ENCODE assay signal across 8 cellular contexts in the genomic region with DNA sequence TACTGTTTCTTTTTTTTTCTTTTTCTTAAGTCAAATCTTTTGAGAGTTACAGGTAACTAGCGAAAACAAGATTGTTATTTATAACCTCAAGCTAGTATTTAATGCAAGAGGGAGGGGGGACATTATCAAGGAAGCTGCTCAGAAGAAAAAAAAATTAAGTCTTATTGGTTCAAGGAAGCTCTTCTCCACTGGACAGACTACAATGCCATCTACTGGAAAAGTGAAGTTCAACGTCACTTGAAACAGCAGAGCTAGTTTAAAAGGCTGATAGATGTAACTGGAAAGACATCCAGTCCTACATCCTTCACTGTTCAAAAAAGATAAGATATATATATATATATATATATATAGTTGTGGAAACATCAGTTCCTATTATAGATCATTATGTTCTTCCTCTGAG.
DNase-seq lines count a peak whose midpoint lies in the region; ATAC-seq and TF ChIP-seq lines count a peak whose summit lies in the region.

No MANE protein-coding gene starts in this region.

- H2BK15ac ChIP-seq in H9 (ENCODE audit: low read depth, low read length), result no peak overlapping the region

- H4K8ac ChIP-seq in H9 (replicated peaks; ENCODE audit: insufficient read length, low read depth, low read length), result no peak overlapping the region

- no peak overlapping the region for H2BK20ac ChIP-seq in H9 (ENCODE audit: low read depth, low read length, poor library complexity, severe bottlenecking)

- no peak overlapping the region for H3K9ac ChIP-seq in H9 (ENCODE audit: extremely low read depth, insufficient read length, low read length)

- WGBS in H9 (ENCODE audit: extremely low coverage, insufficient read length, low lambda C conversion rate), result no CpG with 5 or more reads among the region's 2 CpGs

- no peak overlapping the region for H2BK5ac ChIP-seq in H9 (ENCODE audit: insufficient read length, low read length)

- no peak overlapping the region for H3K27ac Mint-ChIP-seq in H9
- H3K27ac Mint-ChIP-seq in activated CD8-positive, alpha-beta T cell treated with anti-CD3 and anti-CD28 coated beads, Interleukin-2, amount 10 ng/mL, durations not matched to agents 7 days and 5 days, result no peak overlapping the region

- H3K4me2 ChIP-seq in H9 (ENCODE audit: insufficient read depth, insufficient read length, low read length), result no peak overlapping the region

- H2AK5ac ChIP-seq in H9 (ENCODE audit: insufficient read length, low read length), result no peak overlapping the region

- no peak for ATAC-seq in HG03439 (IDR thresholded peaks at IDR 0.05; ENCODE audit: unreplicated experiment)
- no peak for ATAC-seq in HG03139 (IDR thresholded peaks at IDR 0.05; ENCODE audit: unreplicated experiment)
- no peak for ATAC-seq in activated CD8-positive, alpha-beta T cell treated with anti-CD3 and anti-CD28 coated beads, Interleukin-2, amount 10 ng/mL, durations not matched to agents 7 days and 5 days

- H3K4ac ChIP-seq in H9 (ENCODE audit: low read depth, low read length), result no peak overlapping the region

- no peaks in the 10 kb centered on the region for H3K27me3 Mint-ChIP-seq in H9 (ENCODE audit: low read depth)
- no peaks in the 10 kb centered on the region for H3K27me3 Mint-ChIP-seq in activated CD8-positive, alpha-beta T cell treated with anti-CD3 and anti-CD28 coated beads, Interleukin-2, amount 10 ng/mL, durations not matched to agents 7 days and 5 days (ENCODE audit: low read depth)

- peak; percentile 69 for TF ChIP-seq CTCF in AG09309 (IDR thresholded peaks at IDR 0.05; ENCODE audit: control insufficient read depth, insufficient read depth, low read depth, low read length, missing control alignments)
- peak; percentile 68 for TF ChIP-seq CTCF in H9 (conservative IDR thresholded peaks at IDR 0.05)
- TF ChIP-seq CTCF in cardiac fibroblast (IDR thresholded peaks at IDR 0.05; ENCODE audit: low read depth, low read length), result peak; percentile 61

- H3K4me3 ChIP-seq in AG09309 (ENCODE audit: control insufficient read depth, low read depth, low read length), result no peak overlapping the region
- no peak overlapping the region for H3K4me3 ChIP-seq in cardiac fibroblast (replicated peaks in 1 of 2; ENCODE audit: low read depth in 2 of 2, low read length in 2 of 2)

- H3K36me3 Mint-ChIP-seq in H9 (ENCODE audit: insufficient read depth in 1 of 3, low read depth in 3 of 3), result no peaks in the 10 kb centered on the region
- H3K36me3 Mint-ChIP-seq in activated CD8-positive, alpha-beta T cell treated with anti-CD3 and anti-CD28 coated beads, Interleukin-2, amount 10 ng/mL, durations not matched to agents 7 days and 5 days (ENCODE audit: low read depth), result no peaks in the 10 kb centered on the region

- H2BK12ac ChIP-seq in H9 (ENCODE audit: insufficient read length, low read depth, low read length), result no peak overlapping the region

- no peak overlapping the region for H4K91ac ChIP-seq in H9 (ENCODE audit: insufficient read length, low read depth, low read length)

- H3K4me3 Mint-ChIP-seq in H9, result no peak overlapping the region
- H3K4me3 Mint-ChIP-seq in activated CD8-positive, alpha-beta T cell treated with anti-CD3 and anti-CD28 coated beads, Interleukin-2, amount 10 ng/mL, durations not matched to agents 7 days and 5 days, result no peak overlapping the region

- no peak overlapping the region for H3K14ac ChIP-seq in H9 (ENCODE audit: insufficient read depth, low read length)

- H3K18ac ChIP-seq in H9 (ENCODE audit: insufficient read length, low read depth, low read length), result no peak overlapping the region

- DNase-seq in AG09309 (ENCODE audit: low read depth) (peak; percentile 68), H9 (no peak), NCI-H526 (lab: John Stamatoyannopoulos, UW) (peak; percentile 36 to 42), cardiac fibroblast (ENCODE audit: low read depth in 2 of 2) (peak; percentile 83 to 84), medulla oblongata (ENCODE audit: extremely low spot score) (peak; percentile 88)
- no peak for DNase-seq in activated CD8-positive, alpha-beta T cell treated with anti-CD3 and anti-CD28 coated beads, Interleukin-2, amount 10 ng/mL, durations not matched to agents 7 days and 5 days

- H3K56ac ChIP-seq in H9 (ENCODE audit: insufficient read length, low read depth, low read length), result no peak overlapping the region

- no peak overlapping the region for H3K27ac ChIP-seq in H9 (ENCODE audit: insufficient read length, low read depth, low read length)

- CTCF ChIA-PET in activated CD8-positive, alpha-beta T cell treated with anti-CD3 and anti-CD28 coated beads, Interleukin-2, amount 10 ng/mL, durations not matched to agents 7 days and 5 days (lab: Charles Lee), result interaction anchor here (1.1 kb wide), 1 partner anchor 1753 kb away, joined by 4 read pairs; no protein-coding TSS in a partner anchor

- H3T11ph ChIP-seq in H9 (ENCODE audit: low read length), result no peak overlapping the region

- no peak overlapping the region for H4K5ac ChIP-seq in H9 (ENCODE audit: insufficient read length, low read depth, low read length)

- no peaks in the 10 kb centered on the region for H3K9me3 Mint-ChIP-seq in H9
- no peaks in the 10 kb centered on the region for H3K9me3 Mint-ChIP-seq in activated CD8-positive, alpha-beta T cell treated with anti-CD3 and anti-CD28 coated beads, Interleukin-2, amount 10 ng/mL, durations not matched to agents 7 days and 5 days (ENCODE audit: insufficient read depth)

- peaks cover 2% of the 10 kb centered on the region; the same call in 1 of the 2 replicates for H3K4me1 ChIP-seq in H9 (ENCODE audit: insufficient read depth, low read length)

- H4K20me1 ChIP-seq in H9 (ENCODE audit: control insufficient read depth, insufficient read depth, insufficient read length), result no peaks in the 10 kb centered on the region

- no peaks in the 10 kb centered on the region for H3K79me1 ChIP-seq in H9 (ENCODE audit: insufficient read depth, low read depth, low read length, poor library complexity, severe bottlenecking)

- POLR2A ChIA-PET in activated CD8-positive, alpha-beta T cell treated with anti-CD3 and anti-CD28 coated beads, Interleukin-2, amount 10 ng/mL, durations not matched to agents 7 days and 5 days (lab: Charles Lee), result no interaction called here

- H2BK120ac ChIP-seq in H9 (ENCODE audit: low read depth, low read length, poor library complexity, severe bottlenecking), result no peak overlapping the region

- no peaks in the 10 kb centered on the region for H3K79me2 ChIP-seq in H9 (ENCODE audit: insufficient read depth, low read length)

- H3K27me3 ChIP-seq in H9 (ENCODE audit: insufficient read depth, low read length), result no peaks in the 10 kb centered on the region

- no peak overlapping the region for H3K23ac ChIP-seq in H9 (ENCODE audit: insufficient read length, low read depth, low read length)

- H3K23me2 ChIP-seq in H9 (ENCODE audit: insufficient read length, low read depth, low read length, poor library complexity, severe bottlenecking), result no peaks in the 10 kb centered on the region

- H3K9me3 ChIP-seq in H9 (ENCODE audit: control insufficient read depth, low read depth, low read length), result no peaks in the 10 kb centered on the region

- H3K4me1 Mint-ChIP-seq in H9, result peaks cover 5 to 20% of the 10 kb centered on the region in 2 experiments
- no peaks in the 10 kb centered on the region for H3K4me1 Mint-ChIP-seq in activated CD8-positive, alpha-beta T cell treated with anti-CD3 and anti-CD28 coated beads, Interleukin-2, amount 10 ng/mL, durations not matched to agents 7 days and 5 days (ENCODE audit: low read depth)

- no peak overlapping the region for H2AFZ ChIP-seq in H9 (ENCODE audit: low read length)

Comparison
In these comparisons a context has a peak if more than half of its experiments do, and no peak if none do; other contexts are left out.
1. DNase-seq: peak in AG09309 (single experiment), NCI-H526 (2 of 2), cardiac fibroblast (2 of 2) and medulla oblongata (single experiment); none in H9 (single experiment) and activated CD8-positive, alpha-beta T cell treated with anti-CD3 and anti-CD28 coated beads, Interleukin-2, amount 10 ng/mL, durations not matched to agents 7 days and 5 days (single experiment).
2. Peak in every context shown above with its lines, with median percentiles within 50 percentile points of each other: CTCF ChIP-seq.